ENCODE assay signal across 1 cellular context in the genomic region with DNA sequence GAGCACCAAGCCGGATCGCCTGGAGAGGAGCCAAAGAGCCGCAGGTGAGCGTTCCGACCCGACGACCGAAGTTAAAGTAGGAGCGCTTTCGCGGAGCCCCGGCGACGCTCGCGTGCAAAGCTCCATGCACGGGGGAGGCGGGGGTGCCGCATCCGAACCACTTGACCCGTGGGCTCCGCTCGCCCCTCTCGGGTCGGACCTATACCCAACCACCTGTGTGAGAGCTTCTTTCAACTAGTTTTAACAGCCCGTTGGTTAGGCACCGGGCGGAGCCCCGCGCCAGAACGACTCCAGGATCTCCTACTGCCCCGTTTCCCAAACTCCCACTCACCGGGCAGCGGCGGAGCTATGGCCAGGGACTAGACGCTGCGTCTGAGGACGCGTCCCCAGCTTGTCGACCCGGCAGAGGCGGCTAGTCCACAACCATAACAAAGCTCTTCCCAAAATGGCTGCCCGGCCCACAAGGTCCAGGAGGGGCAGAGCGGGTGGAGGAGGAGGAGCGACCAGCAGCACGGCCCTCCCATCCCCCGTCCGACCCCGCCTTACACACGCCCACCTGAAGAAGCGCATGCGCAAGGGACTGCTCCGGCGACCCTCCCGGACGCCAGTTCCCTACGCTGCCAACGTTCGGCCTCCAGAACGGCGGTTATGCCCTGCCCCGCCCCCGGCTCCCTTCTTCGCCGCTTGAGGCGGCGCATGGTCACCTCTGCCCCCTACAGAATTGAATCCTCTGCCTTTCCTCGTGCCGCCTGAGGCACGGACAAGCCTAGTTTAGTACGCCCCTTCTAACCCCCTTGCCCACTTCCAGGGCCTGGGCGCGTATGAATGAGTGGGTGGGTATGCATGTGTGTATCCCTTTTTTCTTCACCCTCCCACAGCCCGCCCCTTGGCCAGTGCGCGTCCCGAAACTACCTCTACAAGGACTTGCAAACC.
TF ChIP-seq lines count a peak whose summit lies in the region.

Gene GPBP1L1, minus strand, starts transcription at position 453 of the 933 bp plus-strand sequence. CDS start 27,446 bp downstream, outside the sequence.

TF ChIP-seq in K562, 482 proteins besides CTCF, POLR2A, EP300 and RAD21 (continued from another document and continues in another):
- peak; percentile 6; the same call in 1 of the 2 replicates for TF ChIP-seq NCOA1 (IDR thresholded peaks at IDR 0.05; ENCODE audit: low read depth)
- TF ChIP-seq JUND (IDR thresholded peaks at IDR 0.05; ENCODE audit: borderline replicate concordance, low read depth, low read length), result 0 out of 2 replicates have a peak, but pooled peaks have one; percentile 10
- TF ChIP-seq JUND (tag; IDR thresholded peaks at IDR 0.05; ENCODE audit: borderline replicate concordance, low read depth, low read length), result peak; percentile 10; the same call in 1 of the 3 replicates
- TF ChIP-seq SIN3A (IDR thresholded peaks at IDR 0.05; ENCODE audit: borderline replicate concordance in 2 of 2, control insufficient read depth in 1 of 2, low read depth in 2 of 2, low read length in 2 of 2), result peak; percentile 2 to 30; a peak in 3 of 4 replicates
- peak; percentile 82; the same call in 1 of the 2 replicates for TF ChIP-seq CAMTA2 (CRISPR knock-in tag; conservative IDR thresholded peaks at IDR 0.05)
- TF ChIP-seq, protein P1, sequence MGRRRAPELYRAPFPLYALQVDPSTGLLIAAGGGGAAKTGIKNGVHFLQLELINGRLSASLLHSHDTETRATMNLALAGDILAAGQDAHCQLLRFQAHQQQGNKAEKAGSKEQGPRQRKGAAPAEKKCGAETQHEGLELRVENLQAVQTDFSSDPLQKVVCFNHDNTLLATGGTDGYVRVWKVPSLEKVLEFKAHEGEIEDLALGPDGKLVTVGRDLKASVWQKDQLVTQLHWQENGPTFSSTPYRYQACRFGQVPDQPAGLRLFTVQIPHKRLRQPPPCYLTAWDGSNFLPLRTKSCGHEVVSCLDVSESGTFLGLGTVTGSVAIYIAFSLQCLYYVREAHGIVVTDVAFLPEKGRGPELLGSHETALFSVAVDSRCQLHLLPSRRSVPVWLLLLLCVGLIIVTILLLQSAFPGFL (CRISPR knock-in tag; IDR thresholded peaks at IDR 0.05), result peak; percentile 89; the same call in 1 of the 2 replicates
- TF ChIP-seq, protein P2, sequence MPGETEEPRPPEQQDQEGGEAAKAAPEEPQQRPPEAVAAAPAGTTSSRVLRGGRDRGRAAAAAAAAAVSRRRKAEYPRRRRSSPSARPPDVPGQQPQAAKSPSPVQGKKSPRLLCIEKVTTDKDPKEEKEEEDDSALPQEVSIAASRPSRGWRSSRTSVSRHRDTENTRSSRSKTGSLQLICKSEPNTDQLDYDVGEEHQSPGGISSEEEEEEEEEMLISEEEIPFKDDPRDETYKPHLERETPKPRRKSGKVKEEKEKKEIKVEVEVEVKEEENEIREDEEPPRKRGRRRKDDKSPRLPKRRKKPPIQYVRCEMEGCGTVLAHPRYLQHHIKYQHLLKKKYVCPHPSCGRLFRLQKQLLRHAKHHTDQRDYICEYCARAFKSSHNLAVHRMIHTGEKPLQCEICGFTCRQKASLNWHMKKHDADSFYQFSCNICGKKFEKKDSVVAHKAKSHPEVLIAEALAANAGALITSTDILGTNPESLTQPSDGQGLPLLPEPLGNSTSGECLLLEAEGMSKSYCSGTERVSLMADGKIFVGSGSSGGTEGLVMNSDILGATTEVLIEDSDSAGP (CRISPR knock-in tag; IDR thresholded peaks at IDR 0.05), result peak; percentile 83
- TF ChIP-seq WHSC1 (IDR thresholded peaks at IDR 0.05; ENCODE audit: low read length), result no peak
- TF ChIP-seq, protein P3, sequence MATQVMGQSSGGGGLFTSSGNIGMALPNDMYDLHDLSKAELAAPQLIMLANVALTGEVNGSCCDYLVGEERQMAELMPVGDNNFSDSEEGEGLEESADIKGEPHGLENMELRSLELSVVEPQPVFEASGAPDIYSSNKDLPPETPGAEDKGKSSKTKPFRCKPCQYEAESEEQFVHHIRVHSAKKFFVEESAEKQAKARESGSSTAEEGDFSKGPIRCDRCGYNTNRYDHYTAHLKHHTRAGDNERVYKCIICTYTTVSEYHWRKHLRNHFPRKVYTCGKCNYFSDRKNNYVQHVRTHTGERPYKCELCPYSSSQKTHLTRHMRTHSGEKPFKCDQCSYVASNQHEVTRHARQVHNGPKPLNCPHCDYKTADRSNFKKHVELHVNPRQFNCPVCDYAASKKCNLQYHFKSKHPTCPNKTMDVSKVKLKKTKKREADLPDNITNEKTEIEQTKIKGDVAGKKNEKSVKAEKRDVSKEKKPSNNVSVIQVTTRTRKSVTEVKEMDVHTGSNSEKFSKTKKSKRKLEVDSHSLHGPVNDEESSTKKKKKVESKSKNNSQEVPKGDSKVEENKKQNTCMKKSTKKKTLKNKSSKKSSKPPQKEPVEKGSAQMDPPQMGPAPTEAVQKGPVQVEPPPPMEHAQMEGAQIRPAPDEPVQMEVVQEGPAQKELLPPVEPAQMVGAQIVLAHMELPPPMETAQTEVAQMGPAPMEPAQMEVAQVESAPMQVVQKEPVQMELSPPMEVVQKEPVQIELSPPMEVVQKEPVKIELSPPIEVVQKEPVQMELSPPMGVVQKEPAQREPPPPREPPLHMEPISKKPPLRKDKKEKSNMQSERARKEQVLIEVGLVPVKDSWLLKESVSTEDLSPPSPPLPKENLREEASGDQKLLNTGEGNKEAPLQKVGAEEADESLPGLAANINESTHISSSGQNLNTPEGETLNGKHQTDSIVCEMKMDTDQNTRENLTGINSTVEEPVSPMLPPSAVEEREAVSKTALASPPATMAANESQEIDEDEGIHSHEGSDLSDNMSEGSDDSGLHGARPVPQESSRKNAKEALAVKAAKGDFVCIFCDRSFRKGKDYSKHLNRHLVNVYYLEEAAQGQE (CRISPR knock-in tag; IDR thresholded peaks at IDR 0.05; ENCODE audit: low read depth), result peak; percentile 79; the same call in 1 of the 2 replicates
- 0 out of 2 replicates have a peak, but pooled peaks have one; percentile 19 for TF ChIP-seq TCFL5 (CRISPR knock-in tag; conservative IDR thresholded peaks at IDR 0.05)
- TF ChIP-seq, protein P4, sequence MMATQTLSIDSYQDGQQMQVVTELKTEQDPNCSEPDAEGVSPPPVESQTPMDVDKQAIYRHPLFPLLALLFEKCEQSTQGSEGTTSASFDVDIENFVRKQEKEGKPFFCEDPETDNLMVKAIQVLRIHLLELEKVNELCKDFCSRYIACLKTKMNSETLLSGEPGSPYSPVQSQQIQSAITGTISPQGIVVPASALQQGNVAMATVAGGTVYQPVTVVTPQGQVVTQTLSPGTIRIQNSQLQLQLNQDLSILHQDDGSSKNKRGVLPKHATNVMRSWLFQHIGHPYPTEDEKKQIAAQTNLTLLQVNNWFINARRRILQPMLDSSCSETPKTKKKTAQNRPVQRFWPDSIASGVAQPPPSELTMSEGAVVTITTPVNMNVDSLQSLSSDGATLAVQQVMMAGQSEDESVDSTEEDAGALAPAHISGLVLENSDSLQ (IDR thresholded peaks at IDR 0.05), result peak; percentile 57; the same call in 1 of the 2 replicates
- TF ChIP-seq THAP12 (CRISPR knock-in tag; IDR thresholded peaks at IDR 0.05), result 0 out of 2 replicates have a peak, but pooled peaks have one; percentile 8
- no peak for TF ChIP-seq ZBTB8A (IDR thresholded peaks at IDR 0.05; ENCODE audit: partially characterized antibody)
- peak; percentile 79 for TF ChIP-seq ZNF511 (CRISPR knock-in tag; IDR thresholded peaks at IDR 0.05)
- 0 out of 2 replicates have a peak, but pooled peaks have one; percentile 18 for TF ChIP-seq MXI1 (IDR thresholded peaks at IDR 0.05; ENCODE audit: low read depth, low read length)
- TF ChIP-seq NR1H2 (CRISPR knock-in tag; IDR thresholded peaks at IDR 0.05), result 0 out of 2 replicates have a peak, but pooled peaks have one; percentile 86
- peak; percentile 90; the same call in 1 of the 2 replicates for TF ChIP-seq DNMT1 (IDR thresholded peaks at IDR 0.05)
- TF ChIP-seq, protein P5, sequence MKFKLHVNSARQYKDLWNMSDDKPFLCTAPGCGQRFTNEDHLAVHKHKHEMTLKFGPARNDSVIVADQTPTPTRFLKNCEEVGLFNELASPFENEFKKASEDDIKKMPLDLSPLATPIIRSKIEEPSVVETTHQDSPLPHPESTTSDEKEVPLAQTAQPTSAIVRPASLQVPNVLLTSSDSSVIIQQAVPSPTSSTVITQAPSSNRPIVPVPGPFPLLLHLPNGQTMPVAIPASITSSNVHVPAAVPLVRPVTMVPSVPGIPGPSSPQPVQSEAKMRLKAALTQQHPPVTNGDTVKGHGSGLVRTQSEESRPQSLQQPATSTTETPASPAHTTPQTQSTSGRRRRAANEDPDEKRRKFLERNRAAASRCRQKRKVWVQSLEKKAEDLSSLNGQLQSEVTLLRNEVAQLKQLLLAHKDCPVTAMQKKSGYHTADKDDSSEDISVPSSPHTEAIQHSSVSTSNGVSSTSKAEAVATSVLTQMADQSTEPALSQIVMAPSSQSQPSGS (CRISPR knock-in tag; IDR thresholded peaks at IDR 0.05), result no peak
- TF ChIP-seq POLR2B (IDR thresholded peaks at IDR 0.05; ENCODE audit: low read depth, partially characterized antibody), result peak; percentile 87
- TF ChIP-seq NKRF (IDR thresholded peaks at IDR 0.05; ENCODE audit: borderline replicate concordance), result peak; percentile 84
- no peak for TF ChIP-seq POLR3G (IDR thresholded peaks at IDR 0.05; ENCODE audit: extremely low read depth, insufficient read length, insufficient replicate concordance)
- peak; percentile 48; the same call in 1 of the 2 replicates for TF ChIP-seq ZNF165 (CRISPR knock-in tag; IDR thresholded peaks at IDR 0.05; ENCODE audit: borderline replicate concordance)
- TF ChIP-seq ZKSCAN1 (IDR thresholded peaks at IDR 0.05; ENCODE audit: low read depth, low read length), result peak; percentile 11; the same call in 1 of the 2 replicates
- peak; percentile 25 for TF ChIP-seq FIP1L1 (IDR thresholded peaks at IDR 0.05; ENCODE audit: low read depth, low read length, poor library complexity, severe bottlenecking)
- no peak for TF ChIP-seq GABPB1 (CRISPR knock-in tag; IDR thresholded peaks at IDR 0.05)
- peak; percentile 50; the same call in 1 of the 2 replicates for TF ChIP-seq ZNF586 (CRISPR knock-in tag; conservative IDR thresholded peaks at IDR 0.05)
- TF ChIP-seq NCOA4 (IDR thresholded peaks at IDR 0.05; ENCODE audit: partially characterized antibody), result no peak
- no peak for TF ChIP-seq NR3C1 (CRISPR knock-in tag; IDR thresholded peaks at IDR 0.05)
- TF ChIP-seq E2F4 (CRISPR knock-in tag; IDR thresholded peaks at IDR 0.05; ENCODE audit: low read depth), result peak; percentile 85
- TF ChIP-seq TEAD4 (IDR thresholded peaks at IDR 0.05; ENCODE audit: low read length), result no peak; the same call in 1 of the 2 replicates
- no peak for TF ChIP-seq TEAD4 (CRISPR knock-in tag; IDR thresholded peaks at IDR 0.05; ENCODE audit: borderline replicate concordance)
- TF ChIP-seq ZNF232 (CRISPR knock-in tag; IDR thresholded peaks at IDR 0.05), result no peak
- TF ChIP-seq SRSF9 (IDR thresholded peaks at IDR 0.05; ENCODE audit: borderline replicate concordance, low read depth, low read length), result no peak
- peak; percentile 28; the same call in 1 of the 2 replicates for TF ChIP-seq ZNF239 (CRISPR knock-in tag; IDR thresholded peaks at IDR 0.05)
- TF ChIP-seq FOXK1 (CRISPR knock-in tag; IDR thresholded peaks at IDR 0.05; ENCODE audit: borderline replicate concordance), result peak; percentile 61; the same call in 1 of the 2 replicates
- TF ChIP-seq BHLHE40 (IDR thresholded peaks at IDR 0.05; ENCODE audit: low read length), result peak; percentile 45
- TF ChIP-seq RBM34 (IDR thresholded peaks at IDR 0.05; ENCODE audit: borderline replicate concordance, insufficient read depth, low read length), result no peak
